ENCODE assay signal across 2 cellular contexts in the genomic region with DNA sequence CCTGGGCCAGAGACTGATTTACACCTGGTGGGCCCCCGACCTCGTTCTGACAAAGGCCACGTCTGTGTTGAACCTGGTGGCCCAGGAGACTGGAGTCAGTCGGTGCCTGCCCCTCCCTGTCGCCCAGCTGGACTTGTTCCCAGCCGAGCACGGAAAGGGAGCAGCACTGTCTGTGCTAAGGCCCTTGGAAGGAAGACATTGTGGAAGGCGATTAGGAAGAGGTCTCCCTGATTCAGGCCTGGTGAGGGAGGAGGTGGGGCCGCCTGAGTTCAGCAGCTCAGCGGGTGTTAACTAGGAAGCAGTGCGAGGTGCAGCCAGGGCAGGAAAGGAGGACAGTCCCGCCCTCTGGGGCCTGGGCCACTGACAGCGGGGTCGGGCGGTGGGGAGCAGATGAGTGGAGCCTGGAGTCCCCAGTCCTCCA.
TF ChIP-seq lines count a peak whose summit lies in the region.

No MANE protein-coding gene starts in this region.

TF ChIP-seq in HepG2, 621 proteins besides CTCF, POLR2A, EP300 and RAD21 (continued from another document):
- TF ChIP-seq, protein P1, sequence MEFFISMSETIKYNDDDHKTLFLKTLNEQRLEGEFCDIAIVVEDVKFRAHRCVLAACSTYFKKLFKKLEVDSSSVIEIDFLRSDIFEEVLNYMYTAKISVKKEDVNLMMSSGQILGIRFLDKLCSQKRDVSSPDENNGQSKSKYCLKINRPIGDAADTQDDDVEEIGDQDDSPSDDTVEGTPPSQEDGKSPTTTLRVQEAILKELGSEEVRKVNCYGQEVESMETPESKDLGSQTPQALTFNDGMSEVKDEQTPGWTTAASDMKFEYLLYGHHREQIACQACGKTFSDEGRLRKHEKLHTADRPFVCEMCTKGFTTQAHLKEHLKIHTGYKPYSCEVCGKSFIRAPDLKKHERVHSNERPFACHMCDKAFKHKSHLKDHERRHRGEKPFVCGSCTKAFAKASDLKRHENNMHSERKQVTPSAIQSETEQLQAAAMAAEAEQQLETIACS (CRISPR knock-in tag; IDR thresholded peaks at IDR 0.05): no peak
TF ChIP-seq in HepG2: peak in this region for 0.

TF ChIP-seq in H1, 55 proteins besides CTCF, POLR2A, EP300 and RAD21 (continued from another document):
- no peak for TF ChIP-seq SP4 (IDR thresholded peaks at IDR 0.05; ENCODE audit: low read length)
- no peak for TF ChIP-seq BACH1 (IDR thresholded peaks at IDR 0.05; ENCODE audit: low read length)
- no peak for TF ChIP-seq KDM1A (IDR thresholded peaks at IDR 0.05; ENCODE audit: borderline replicate concordance, low read length)
- no peak for TF ChIP-seq TAF1 (IDR thresholded peaks at IDR 0.05; ENCODE audit: low read depth, low read length)
- no peak for TF ChIP-seq USF2 (IDR thresholded peaks at IDR 0.05; ENCODE audit: low read length)
- no peak for TF ChIP-seq NANOG (IDR thresholded peaks at IDR 0.05; ENCODE audit: insufficient read depth, low read depth, low read length, poor library complexity, severe bottlenecking)
- TF ChIP-seq, protein P2, sequence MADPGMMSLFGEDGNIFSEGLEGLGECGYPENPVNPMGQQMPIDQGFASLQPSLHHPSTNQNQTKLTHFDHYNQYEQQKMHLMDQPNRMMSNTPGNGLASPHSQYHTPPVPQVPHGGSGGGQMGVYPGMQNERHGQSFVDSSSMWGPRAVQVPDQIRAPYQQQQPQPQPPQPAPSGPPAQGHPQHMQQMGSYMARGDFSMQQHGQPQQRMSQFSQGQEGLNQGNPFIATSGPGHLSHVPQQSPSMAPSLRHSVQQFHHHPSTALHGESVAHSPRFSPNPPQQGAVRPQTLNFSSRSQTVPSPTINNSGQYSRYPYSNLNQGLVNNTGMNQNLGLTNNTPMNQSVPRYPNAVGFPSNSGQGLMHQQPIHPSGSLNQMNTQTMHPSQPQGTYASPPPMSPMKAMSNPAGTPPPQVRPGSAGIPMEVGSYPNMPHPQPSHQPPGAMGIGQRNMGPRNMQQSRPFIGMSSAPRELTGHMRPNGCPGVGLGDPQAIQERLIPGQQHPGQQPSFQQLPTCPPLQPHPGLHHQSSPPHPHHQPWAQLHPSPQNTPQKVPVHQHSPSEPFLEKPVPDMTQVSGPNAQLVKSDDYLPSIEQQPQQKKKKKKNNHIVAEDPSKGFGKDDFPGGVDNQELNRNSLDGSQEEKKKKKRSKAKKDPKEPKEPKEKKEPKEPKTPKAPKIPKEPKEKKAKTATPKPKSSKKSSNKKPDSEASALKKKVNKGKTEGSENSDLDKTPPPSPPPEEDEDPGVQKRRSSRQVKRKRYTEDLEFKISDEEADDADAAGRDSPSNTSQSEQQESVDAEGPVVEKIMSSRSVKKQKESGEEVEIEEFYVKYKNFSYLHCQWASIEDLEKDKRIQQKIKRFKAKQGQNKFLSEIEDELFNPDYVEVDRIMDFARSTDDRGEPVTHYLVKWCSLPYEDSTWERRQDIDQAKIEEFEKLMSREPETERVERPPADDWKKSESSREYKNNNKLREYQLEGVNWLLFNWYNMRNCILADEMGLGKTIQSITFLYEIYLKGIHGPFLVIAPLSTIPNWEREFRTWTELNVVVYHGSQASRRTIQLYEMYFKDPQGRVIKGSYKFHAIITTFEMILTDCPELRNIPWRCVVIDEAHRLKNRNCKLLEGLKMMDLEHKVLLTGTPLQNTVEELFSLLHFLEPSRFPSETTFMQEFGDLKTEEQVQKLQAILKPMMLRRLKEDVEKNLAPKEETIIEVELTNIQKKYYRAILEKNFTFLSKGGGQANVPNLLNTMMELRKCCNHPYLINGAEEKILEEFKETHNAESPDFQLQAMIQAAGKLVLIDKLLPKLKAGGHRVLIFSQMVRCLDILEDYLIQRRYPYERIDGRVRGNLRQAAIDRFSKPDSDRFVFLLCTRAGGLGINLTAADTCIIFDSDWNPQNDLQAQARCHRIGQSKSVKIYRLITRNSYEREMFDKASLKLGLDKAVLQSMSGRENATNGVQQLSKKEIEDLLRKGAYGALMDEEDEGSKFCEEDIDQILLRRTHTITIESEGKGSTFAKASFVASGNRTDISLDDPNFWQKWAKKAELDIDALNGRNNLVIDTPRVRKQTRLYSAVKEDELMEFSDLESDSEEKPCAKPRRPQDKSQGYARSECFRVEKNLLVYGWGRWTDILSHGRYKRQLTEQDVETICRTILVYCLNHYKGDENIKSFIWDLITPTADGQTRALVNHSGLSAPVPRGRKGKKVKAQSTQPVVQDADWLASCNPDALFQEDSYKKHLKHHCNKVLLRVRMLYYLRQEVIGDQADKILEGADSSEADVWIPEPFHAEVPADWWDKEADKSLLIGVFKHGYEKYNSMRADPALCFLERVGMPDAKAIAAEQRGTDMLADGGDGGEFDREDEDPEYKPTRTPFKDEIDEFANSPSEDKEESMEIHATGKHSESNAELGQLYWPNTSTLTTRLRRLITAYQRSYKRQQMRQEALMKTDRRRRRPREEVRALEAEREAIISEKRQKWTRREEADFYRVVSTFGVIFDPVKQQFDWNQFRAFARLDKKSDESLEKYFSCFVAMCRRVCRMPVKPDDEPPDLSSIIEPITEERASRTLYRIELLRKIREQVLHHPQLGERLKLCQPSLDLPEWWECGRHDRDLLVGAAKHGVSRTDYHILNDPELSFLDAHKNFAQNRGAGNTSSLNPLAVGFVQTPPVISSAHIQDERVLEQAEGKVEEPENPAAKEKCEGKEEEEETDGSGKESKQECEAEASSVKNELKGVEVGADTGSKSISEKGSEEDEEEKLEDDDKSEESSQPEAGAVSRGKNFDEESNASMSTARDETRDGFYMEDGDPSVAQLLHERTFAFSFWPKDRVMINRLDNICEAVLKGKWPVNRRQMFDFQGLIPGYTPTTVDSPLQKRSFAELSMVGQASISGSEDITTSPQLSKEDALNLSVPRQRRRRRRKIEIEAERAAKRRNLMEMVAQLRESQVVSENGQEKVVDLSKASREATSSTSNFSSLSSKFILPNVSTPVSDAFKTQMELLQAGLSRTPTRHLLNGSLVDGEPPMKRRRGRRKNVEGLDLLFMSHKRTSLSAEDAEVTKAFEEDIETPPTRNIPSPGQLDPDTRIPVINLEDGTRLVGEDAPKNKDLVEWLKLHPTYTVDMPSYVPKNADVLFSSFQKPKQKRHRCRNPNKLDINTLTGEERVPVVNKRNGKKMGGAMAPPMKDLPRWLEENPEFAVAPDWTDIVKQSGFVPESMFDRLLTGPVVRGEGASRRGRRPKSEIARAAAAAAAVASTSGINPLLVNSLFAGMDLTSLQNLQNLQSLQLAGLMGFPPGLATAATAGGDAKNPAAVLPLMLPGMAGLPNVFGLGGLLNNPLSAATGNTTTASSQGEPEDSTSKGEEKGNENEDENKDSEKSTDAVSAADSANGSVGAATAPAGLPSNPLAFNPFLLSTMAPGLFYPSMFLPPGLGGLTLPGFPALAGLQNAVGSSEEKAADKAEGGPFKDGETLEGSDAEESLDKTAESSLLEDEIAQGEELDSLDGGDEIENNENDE (IDR thresholded peaks at IDR 0.05; ENCODE audit: insufficient replicate concordance, low read length): no peak
- no peak for TF ChIP-seq RNF2 (IDR thresholded peaks at IDR 0.05; ENCODE audit: borderline replicate concordance, low read depth, low read length, missing control alignments, poor library complexity, severe bottlenecking)
- TF ChIP-seq JUND (IDR thresholded peaks at IDR 0.05; ENCODE audit: low read length): no peak
- no peak for TF ChIP-seq HDAC6 (IDR thresholded peaks at IDR 0.05; ENCODE audit: low read depth, low read length)
- TF ChIP-seq CREB1 (IDR thresholded peaks at IDR 0.05): no peak
- TF ChIP-seq POU5F1 (IDR thresholded peaks at IDR 0.05; ENCODE audit: low read depth, low read length): no peak
- no peak for TF ChIP-seq CBX5 (IDR thresholded peaks at IDR 0.05; ENCODE audit: low read depth, low read length)
